10 cellular contexts compared by ENCODE assay signal in genomic region chr9:36748322-36748899, GRCh38.
A peak's percentile ranks its signal among the peaks of the same experiment; 100 is the strongest.
DNase-seq lines count a peak whose midpoint lies in the region; ATAC-seq and TF ChIP-seq lines count a peak whose summit lies in the region.
"Had no signal": no experiment of that assay in that cellular context is flagged by ENCODE, and none has a peak within 500 bp of the region (broad histone marks: within the 10 kb centered on the region; RNA-seq: fewer than 3 reads in every experiment).

No MANE protein-coding gene starts in this region.

- DNase-seq in activated T-cell treated with anti-CD3 and anti-CD28 coated beads for 48 hours (ENCODE audit: low read depth) = peak; percentile 25
- DNase-seq in activated T-cell treated with anti-CD3 and anti-CD28 coated beads for 4 hours = no peak
- peak; percentile 7 for DNase-seq in T1000 (lab: John Stamatoyannopoulos, UW)
- DNase-seq in foreskin fibroblast = peak; percentile 26 to 76
- DNase-seq in stimulated activated CD4-positive, alpha-beta T cell treated with anti-CD3 and anti-CD28 coated beads, Interleukin-4, amount 100 ng/mL, for 48 hours (ENCODE audit: low read depth in 2 of 2) = peak; percentile 10 to 30
- DNase-seq in SW 1271 (lab: John Stamatoyannopoulos, UW) = no peak
- DNase-seq in NCI-H1417 (lab: John Stamatoyannopoulos, UW) = no peak
- DNase-seq: central memory CD4-positive, alpha-beta T cell; small intestine had no signal

- TF ChIP-seq CTCF in foreskin fibroblast (IDR thresholded peaks at IDR 0.05; ENCODE audit: low read depth, low read length) = no peak

- no peak overlapping the region for H3K4me3 ChIP-seq in foreskin fibroblast (ENCODE audit: low read depth in 1 of 2, low read length in 2 of 2)

- ATAC-seq in GM21381 (IDR thresholded peaks at IDR 0.05; ENCODE audit: unreplicated experiment) = no peak

Comparison
In these comparisons a context has a peak if more than half of its experiments do, and no peak if none do; other contexts are left out.
1. DNase-seq: peak in activated T-cell treated with anti-CD3 and anti-CD28 coated beads for 48 hours (single experiment), T1000 (single experiment), foreskin fibroblast (2 of 2) and stimulated activated CD4-positive, alpha-beta T cell treated with anti-CD3 and anti-CD28 coated beads, Interleukin-4, amount 100 ng/mL, for 48 hours (2 of 2); none in activated T-cell treated with anti-CD3 and anti-CD28 coated beads for 4 hours (single experiment), SW 1271 (0 of 2) and NCI-H1417 (0 of 3).